In the genomic region with DNA sequence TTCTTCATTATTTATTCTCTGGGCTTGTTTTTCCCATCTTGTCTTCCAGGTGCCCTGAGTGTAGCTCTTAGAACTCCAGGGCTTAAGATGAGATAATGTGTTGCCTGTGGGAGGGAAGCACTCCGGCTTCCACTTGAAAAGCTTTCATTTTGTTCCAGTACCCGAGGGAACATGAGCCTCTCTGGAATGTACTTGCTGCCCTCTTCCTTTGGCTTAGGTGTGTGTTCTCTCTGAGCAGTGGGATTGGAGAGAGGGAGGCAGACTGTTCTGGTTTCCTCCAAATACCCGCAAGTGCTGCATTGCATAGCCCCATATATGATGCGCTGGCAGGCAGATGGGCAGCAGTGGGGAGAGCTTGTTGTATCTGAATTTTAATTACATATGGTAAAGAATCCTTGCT, we compare ENCODE assay signal across 11 cellular contexts. TPM values are rescaled to one million over a fixed set of nuclear protein-coding genes. Genes with fewer than 3 reads are reported as not detected.
DNase-seq lines count a peak whose midpoint lies in the region; ATAC-seq, FAIRE-seq and TF ChIP-seq lines count a peak whose summit lies in the region.
"Had no signal": no experiment of that assay in that cellular context is flagged by ENCODE, and none has a peak within 500 bp of the region (broad histone marks: within the 10 kb centered on the region; RNA-seq: fewer than 3 reads in every experiment).

No MANE protein-coding gene starts in this region.

- no peak for TF ChIP-seq CTCF in parathyroid adenoma (IDR thresholded peaks at IDR 0.05)

- H3K27ac Mint-ChIP-seq in activated naive CD4-positive, alpha-beta T cell treated with anti-CD3 and anti-CD28 coated beads, Interleukin-2, amount 10 ng/mL, durations not matched to agents 7 days and 5 days: no peak overlapping the region

- peak; percentile 86 for FAIRE-seq in GM12892 (lab: Jason Lieb, UNC)

- H3K27me3 ChIP-seq in esophagus (ENCODE audit: control insufficient read depth in 1 of 2, insufficient read depth in 2 of 2, low read length in 2 of 2) (no peaks in the 10 kb centered on the region), parathyroid adenoma (ENCODE audit: control insufficient read depth, insufficient read depth, low read length) (no peaks in the 10 kb centered on the region)

- ATAC-seq in SK-N-SH treated with all-trans-retinoic acid at 6 μM for 48 hours: no peak
- no peak for ATAC-seq in HG03520 (IDR thresholded peaks at IDR 0.05; ENCODE audit: unreplicated experiment)
- ATAC-seq in HG03196 (IDR thresholded peaks at IDR 0.05; ENCODE audit: unreplicated experiment): no peak
- ATAC-seq: psoas muscle had no signal

- DNase-seq in GM12892 (ENCODE audit: insufficient read length) (no peak), NCI-H69 (lab: John Stamatoyannopoulos, UW) (peak; percentile 0)
- DNase-seq in activated naive CD4-positive, alpha-beta T cell treated with anti-CD3 and anti-CD28 coated beads, Interleukin-2, amount 10 ng/mL, durations not matched to agents 7 days and 5 days: no peak
- DNase-seq: NCI-H1092 treated with DMSO at 0.1 percent for 48 hours, psoas muscle had no signal

- no peak overlapping the region for H3K4me3 Mint-ChIP-seq in activated naive CD4-positive, alpha-beta T cell treated with anti-CD3 and anti-CD28 coated beads, Interleukin-2, amount 10 ng/mL, durations not matched to agents 7 days and 5 days

- peaks cover 39% of the 10 kb centered on the region for H3K4me1 Mint-ChIP-seq in activated naive CD4-positive, alpha-beta T cell treated with anti-CD3 and anti-CD28 coated beads, Interleukin-2, amount 10 ng/mL, durations not matched to agents 7 days and 5 days

- H3K9me3 ChIP-seq in esophagus (ENCODE audit: control insufficient read depth in 2 of 2, insufficient read depth in 1 of 2, low read depth in 1 of 2, low read length in 1 of 2) (no peaks in the 10 kb centered on the region), parathyroid adenoma (ENCODE audit: control insufficient read depth, low read length) (no peaks in the 10 kb centered on the region)
- H3K9me3 ChIP-seq: psoas muscle had no signal

- peak overlapping the region; percentile 46 for H2AFZ ChIP-seq in parathyroid adenoma

- H3K36me3 ChIP-seq in esophagus (ENCODE audit: control insufficient read depth in 2 of 2, insufficient read depth in 2 of 2, low read length in 1 of 2) (no peaks in the 10 kb centered on the region), parathyroid adenoma (ENCODE audit: control insufficient read depth, insufficient read depth, low read length) (no peaks in the 10 kb centered on the region)

- H3K9me3 Mint-ChIP-seq in activated naive CD4-positive, alpha-beta T cell treated with anti-CD3 and anti-CD28 coated beads, Interleukin-2, amount 10 ng/mL, durations not matched to agents 7 days and 5 days: peaks cover 9% of the 10 kb centered on the region

- H3K4me2 ChIP-seq in parathyroid adenoma (ENCODE audit: low read length): no peak overlapping the region

- TF ChIP-seq POLR2A in GM12892 (IDR thresholded peaks at IDR 0.05; ENCODE audit: low read depth, low read length): no peak

- peaks cover 3% of the 10 kb centered on the region for H3K27me3 Mint-ChIP-seq in activated naive CD4-positive, alpha-beta T cell treated with anti-CD3 and anti-CD28 coated beads, Interleukin-2, amount 10 ng/mL, durations not matched to agents 7 days and 5 days

- peaks cover 11% of the 10 kb centered on the region for H3K36me3 Mint-ChIP-seq in activated naive CD4-positive, alpha-beta T cell treated with anti-CD3 and anti-CD28 coated beads, Interleukin-2, amount 10 ng/mL, durations not matched to agents 7 days and 5 days

- H3K9ac ChIP-seq in parathyroid adenoma: no peak overlapping the region

- H3K4me3 ChIP-seq in esophagus (ENCODE audit: low read depth in 1 of 2, low read length in 2 of 2) (no peak overlapping the region), parathyroid adenoma (ENCODE audit: low read depth, low read length) (no peak overlapping the region)
- H3K4me3 ChIP-seq: psoas muscle had no signal

- H3K4me1 ChIP-seq in esophagus (ENCODE audit: control insufficient read depth in 2 of 2, insufficient read depth in 2 of 2, low read length in 1 of 2) (peaks cover 0 to 2% of the 10 kb centered on the region in 2 donors), parathyroid adenoma (no peaks in the 10 kb centered on the region)
- H3K4me1 ChIP-seq: psoas muscle had no signal

- peak overlapping the region; percentile 41 to 62 for H3K27ac ChIP-seq in esophagus (ENCODE audit: low read depth in 2 of 2, low read length in 1 of 2)
- no peak overlapping the region for H3K27ac ChIP-seq in parathyroid adenoma
- H3K27ac ChIP-seq: psoas muscle had no signal

- H3K79me2 ChIP-seq in parathyroid adenoma: no peaks in the 10 kb centered on the region

- CTCF ChIA-PET in activated naive CD4-positive, alpha-beta T cell treated with anti-CD3 and anti-CD28 coated beads, Interleukin-2, amount 10 ng/mL, durations not matched to agents 7 days and 5 days (lab: Charles Lee): interaction anchor here (0.7 to 1.7 kb wide), 4 partner anchors 12 to 120 kb away, joined by 3 to 5 read pairs (median 4); no protein-coding TSS in a partner anchor

- 44 to 61% methylated on average over 4 of the region's 4 CpGs for WGBS in esophagus, 2 donors

TF ChIP-seq in SK-N-SH treated with all-trans-retinoic acid at 6 μM for 48 hours, 23 proteins besides CTCF, POLR2A, EP300 and RAD21 (continues in another document):
- no peak for TF ChIP-seq ARNTL (CRISPR knock-in tag; IDR thresholded peaks at IDR 0.05; ENCODE audit: borderline replicate concordance, low read depth)
- TF ChIP-seq TOX (CRISPR knock-in tag; IDR thresholded peaks at IDR 0.05; ENCODE audit: borderline replicate concordance): no peak
- TF ChIP-seq, protein P1, sequence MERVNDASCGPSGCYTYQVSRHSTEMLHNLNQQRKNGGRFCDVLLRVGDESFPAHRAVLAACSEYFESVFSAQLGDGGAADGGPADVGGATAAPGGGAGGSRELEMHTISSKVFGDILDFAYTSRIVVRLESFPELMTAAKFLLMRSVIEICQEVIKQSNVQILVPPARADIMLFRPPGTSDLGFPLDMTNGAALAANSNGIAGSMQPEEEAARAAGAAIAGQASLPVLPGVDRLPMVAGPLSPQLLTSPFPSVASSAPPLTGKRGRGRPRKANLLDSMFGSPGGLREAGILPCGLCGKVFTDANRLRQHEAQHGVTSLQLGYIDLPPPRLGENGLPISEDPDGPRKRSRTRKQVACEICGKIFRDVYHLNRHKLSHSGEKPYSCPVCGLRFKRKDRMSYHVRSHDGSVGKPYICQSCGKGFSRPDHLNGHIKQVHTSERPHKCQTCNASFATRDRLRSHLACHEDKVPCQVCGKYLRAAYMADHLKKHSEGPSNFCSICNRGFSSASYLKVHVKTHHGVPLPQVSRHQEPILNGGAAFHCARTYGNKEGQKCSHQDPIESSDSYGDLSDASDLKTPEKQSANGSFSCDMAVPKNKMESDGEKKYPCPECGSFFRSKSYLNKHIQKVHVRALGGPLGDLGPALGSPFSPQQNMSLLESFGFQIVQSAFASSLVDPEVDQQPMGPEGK (CRISPR knock-in tag; IDR thresholded peaks at IDR 0.05; ENCODE audit: borderline replicate concordance): no peak
- TF ChIP-seq, protein P2, sequence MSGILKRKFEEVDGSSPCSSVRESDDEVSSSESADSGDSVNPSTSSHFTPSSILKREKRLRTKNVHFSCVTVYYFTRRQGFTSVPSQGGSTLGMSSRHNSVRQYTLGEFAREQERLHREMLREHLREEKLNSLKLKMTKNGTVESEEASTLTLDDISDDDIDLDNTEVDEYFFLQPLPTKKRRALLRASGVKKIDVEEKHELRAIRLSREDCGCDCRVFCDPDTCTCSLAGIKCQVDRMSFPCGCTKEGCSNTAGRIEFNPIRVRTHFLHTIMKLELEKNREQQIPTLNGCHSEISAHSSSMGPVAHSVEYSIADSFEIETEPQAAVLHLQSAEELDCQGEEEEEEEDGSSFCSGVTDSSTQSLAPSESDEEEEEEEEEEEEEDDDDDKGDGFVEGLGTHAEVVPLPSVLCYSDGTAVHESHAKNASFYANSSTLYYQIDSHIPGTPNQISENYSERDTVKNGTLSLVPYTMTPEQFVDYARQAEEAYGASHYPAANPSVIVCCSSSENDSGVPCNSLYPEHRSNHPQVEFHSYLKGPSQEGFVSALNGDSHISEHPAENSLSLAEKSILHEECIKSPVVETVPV (CRISPR knock-in tag; IDR thresholded peaks at IDR 0.05): no peak
- TF ChIP-seq BACH2 (CRISPR knock-in tag; IDR thresholded peaks at IDR 0.05; ENCODE audit: borderline replicate concordance): no peak
- no peak for TF ChIP-seq TCF4 (CRISPR knock-in tag; IDR thresholded peaks at IDR 0.05; ENCODE audit: borderline replicate concordance)
- no peak for TF ChIP-seq ZFP3 (CRISPR knock-in tag; IDR thresholded peaks at IDR 0.05)
- no peak for TF ChIP-seq TSHZ2 (CRISPR knock-in tag; IDR thresholded peaks at IDR 0.05)
- no peak for TF ChIP-seq ZC3H10 (CRISPR knock-in tag; IDR thresholded peaks at IDR 0.05)
- TF ChIP-seq ISL1 (CRISPR knock-in tag; IDR thresholded peaks at IDR 0.05): no peak
- no peak for TF ChIP-seq GLIS3 (CRISPR knock-in tag; IDR thresholded peaks at IDR 0.05)
- no peak for TF ChIP-seq OSR1 (CRISPR knock-in tag; IDR thresholded peaks at IDR 0.05)
- TF ChIP-seq RARB (CRISPR knock-in tag; IDR thresholded peaks at IDR 0.05): no peak

RNA-seq across cellular contexts. Expression of gene DTHD1, which starts 0.9 kb away (rescaled TPM):
- 0.98 TPM for polyA plus RNA-seq in GM12892 (2012; ENCODE audit: missing spikeins)
- under 1 TPM; 0.04 TPM for polyA plus RNA-seq in esophagus
- polyA plus RNA-seq: fibroblast of lung had no signal

RNA-seq across cellular contexts. Expression of gene ARAP2, which starts 36.2 kb away (rescaled TPM):
- 12.5 TPM for polyA plus RNA-seq in GM12892 (2012; ENCODE audit: missing spikeins)
- polyA plus RNA-seq in esophagus: 1 to 10 TPM; 7.4 to 7.5 TPM
